Comparison of ENCODE assay signal across 21 cellular contexts in the genomic region with DNA sequence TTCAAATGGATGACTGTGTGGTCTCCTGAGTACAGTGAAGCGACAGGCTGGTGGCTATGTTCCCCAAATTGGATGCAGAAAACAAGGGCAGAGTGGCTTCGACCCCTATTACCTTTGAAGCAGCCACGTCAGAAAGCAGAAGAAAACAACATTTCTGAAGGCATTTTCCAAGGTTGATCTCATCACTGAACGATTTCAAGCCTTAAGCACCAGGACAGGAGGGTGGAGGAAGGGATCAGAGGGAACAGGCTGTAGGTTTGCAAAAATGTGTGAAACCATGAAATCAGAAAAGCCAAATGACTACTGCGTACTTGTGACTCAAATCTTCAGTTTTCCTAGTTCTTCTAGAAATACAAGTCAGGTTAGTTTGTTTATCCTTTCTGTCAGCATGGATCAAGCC.
DNase-seq lines count a peak whose midpoint lies in the region; TF ChIP-seq lines count a peak whose summit lies in the region.
"Had no signal": no experiment of that assay in that cellular context is flagged by ENCODE, and none has a peak within 500 bp of the region (broad histone marks: within the 10 kb centered on the region; RNA-seq: fewer than 3 reads in every experiment).

No MANE protein-coding gene starts in this region.

- no peak overlapping the region for H4K8ac ChIP-seq in neuronal stem cell (ENCODE audit: low read depth, low read length)

- TF ChIP-seq POLR2A in ovary (IDR thresholded peaks at IDR 0.05) (no peak), sigmoid colon (IDR thresholded peaks at IDR 0.05) (no peak)

- no peak overlapping the region for H3K4me3 ChIP-seq in epithelial cell of esophagus (ENCODE audit: low read length)
- H3K4me3 ChIP-seq in neuronal stem cell (ENCODE audit: low read length in 2 of 2): no peak overlapping the region
- H3K4me3 ChIP-seq in ovary: no peak overlapping the region
- no peak overlapping the region for H3K4me3 ChIP-seq in sigmoid colon
- H3K4me3 ChIP-seq: tibial artery had no signal

- no peak overlapping the region for H3K4ac ChIP-seq in neuronal stem cell (ENCODE audit: low read length)

- H3K27ac ChIP-seq in neuronal stem cell (replicated peaks; ENCODE audit: low read length) (no peak overlapping the region), ovary (no peak overlapping the region), sigmoid colon (no peak overlapping the region)
- H3K27ac ChIP-seq: tibial artery had no signal

- H3K27me3 ChIP-seq in neuronal stem cell (ENCODE audit: control insufficient read depth in 3 of 3, insufficient read depth in 3 of 3, low read depth in 1 of 3, low read length in 3 of 3): no peaks in the 10 kb centered on the region
- no peaks in the 10 kb centered on the region for H3K27me3 ChIP-seq in ovary
- no peaks in the 10 kb centered on the region for H3K27me3 ChIP-seq in sigmoid colon
- H3K27me3 ChIP-seq: tibial artery had no signal

- TF ChIP-seq CTCF in Calu3 (IDR thresholded peaks at IDR 0.05; ENCODE audit: unreplicated experiment) (no peak), epithelial cell of esophagus (IDR thresholded peaks at IDR 0.05; ENCODE audit: insufficient read depth, low read depth, low read length, missing control alignments) (no peak), ovary (IDR thresholded peaks at IDR 0.05) (no peak), sigmoid colon (IDR thresholded peaks at IDR 0.05) (no peak), HFFc6 (IDR thresholded peaks at IDR 0.05) (no peak)

- H3K36me3 Mint-ChIP-seq in Calu3 (ENCODE audit: insufficient read depth, unreplicated experiment) (peaks cover 6% of the 10 kb centered on the region), HFFc6 (ENCODE audit: low read depth) (no peaks in the 10 kb centered on the region)
- H3K36me3 Mint-ChIP-seq: CD8-positive, alpha-beta memory T cell; natural killer cell; stimulated activated memory B cell treated with anti-CD40 and anti-IgM and Interleukin-4, amounts not matched to agents 10 μg/mL and 1 μg/mL and 100 μg/mL, for 72 hours had no signal

- BruUV-seq in Calu3 (replicated peaks; lab: Mats Ljungman, UMichigan): no TSS peak

- H3K79me1 ChIP-seq in neuronal stem cell (ENCODE audit: low read depth, low read length): no peaks in the 10 kb centered on the region

- H2BK5ac ChIP-seq in neuronal stem cell (ENCODE audit: low read length): no peak overlapping the region

- no peak overlapping the region for H3K9ac ChIP-seq in neuronal stem cell (ENCODE audit: low read depth, low read length, poor library complexity)

- H3K4me3 Mint-ChIP-seq in Calu3 (ENCODE audit: low read depth, unreplicated experiment) (no peak overlapping the region), HFFc6 (no peak overlapping the region)
- H3K4me3 Mint-ChIP-seq: CD8-positive, alpha-beta memory T cell; natural killer cell; stimulated activated memory B cell treated with anti-CD40 and anti-IgM and Interleukin-4, amounts not matched to agents 10 μg/mL and 1 μg/mL and 100 μg/mL, for 72 hours had no signal

- no peak overlapping the region for H2AK5ac ChIP-seq in neuronal stem cell (ENCODE audit: low read depth, low read length)

- H3K4me1 Mint-ChIP-seq in Calu3 (ENCODE audit: low read depth, unreplicated experiment): peaks cover 53% of the 10 kb centered on the region
- H3K4me1 Mint-ChIP-seq in HFFc6 (ENCODE audit: low read depth): no peaks in the 10 kb centered on the region
- H3K4me1 Mint-ChIP-seq: CD8-positive, alpha-beta memory T cell; natural killer cell; stimulated activated memory B cell treated with anti-CD40 and anti-IgM and Interleukin-4, amounts not matched to agents 10 μg/mL and 1 μg/mL and 100 μg/mL, for 72 hours had no signal

- H3K9me3 ChIP-seq in neuronal stem cell (replicated peaks in 1 of 2; ENCODE audit: control insufficient read depth in 2 of 2, insufficient read depth in 1 of 2, low read depth in 1 of 2, low read length in 2 of 2) (no peaks in the 10 kb centered on the region), ovary (no peaks in the 10 kb centered on the region), sigmoid colon (no peaks in the 10 kb centered on the region)
- H3K9me3 ChIP-seq: tibial artery had no signal

- H3K27ac Mint-ChIP-seq in Calu3 (ENCODE audit: unreplicated experiment) (peak overlapping the region; percentile 98), HFFc6 (no peak overlapping the region)
- H3K27ac Mint-ChIP-seq: activated T-helper 2 cell treated with anti-CD3 and anti-CD28 coated beads, Interferon-gamma antibody, Interleukin-2, Interleukin-4, amounts not matched to agents 10 μg/mL and 5 μg/mL and 100 μg/mL, durations not matched to agents 14 hours and 24 hours and 36 hours; CD8-positive, alpha-beta memory T cell; natural killer cell; stimulated activated memory B cell treated with anti-CD40 and anti-IgM and Interleukin-4, amounts not matched to agents 10 μg/mL and 1 μg/mL and 100 μg/mL, for 72 hours had no signal

- H2AFZ ChIP-seq in neuronal stem cell (ENCODE audit: low read length): peak overlapping the region; percentile 24

- no CpG with 5 or more reads among the region's 5 CpGs for WGBS in neuronal stem cell (ENCODE audit: extremely low coverage in 2 of 2, insufficient read length in 2 of 2, insufficient replicate concordance in 1 of 2), 2 donors
- WGBS in ovary, 3 donors: 77 to 82% (median 77%) methylated on average over 5 of the region's 5 CpGs
- 84 to 91% methylated on average over 5 of the region's 5 CpGs for WGBS in sigmoid colon, 2 donors

- H3K23ac ChIP-seq in neuronal stem cell (ENCODE audit: low read depth, low read length, poor library complexity): no peak overlapping the region

- H3K4me1 ChIP-seq in neuronal stem cell (ENCODE audit: control insufficient read depth in 2 of 2, insufficient read depth in 1 of 2, low read depth in 1 of 2, low read length in 2 of 2) (peaks cover 0 to 1% of the 10 kb centered on the region in 2 donors), ovary (ENCODE audit: insufficient read depth) (no peaks in the 10 kb centered on the region), sigmoid colon (no peaks in the 10 kb centered on the region)
- H3K4me1 ChIP-seq: tibial artery had no signal

- no peak overlapping the region for H4K91ac ChIP-seq in neuronal stem cell (ENCODE audit: low read depth, low read length, poor library complexity)

- no peak overlapping the region for H3K14ac ChIP-seq in neuronal stem cell (ENCODE audit: low read length)

- H3K4me2 ChIP-seq in neuronal stem cell (ENCODE audit: insufficient read depth, low read length, poor library complexity, severe bottlenecking): no peak overlapping the region

- no peak overlapping the region for H2BK120ac ChIP-seq in neuronal stem cell (ENCODE audit: low read depth, low read length)

- H3K27me3 Mint-ChIP-seq in Calu3 (ENCODE audit: unreplicated experiment) (no peaks in the 10 kb centered on the region), HFFc6 (ENCODE audit: insufficient read depth) (no peaks in the 10 kb centered on the region)
- H3K27me3 Mint-ChIP-seq: stimulated activated memory B cell treated with anti-CD40 and anti-IgM and Interleukin-4, amounts not matched to agents 10 μg/mL and 1 μg/mL and 100 μg/mL, for 72 hours had no signal

- CTCF ChIA-PET in Calu3 (lab: Charles Lee): no interaction called here

- no peak overlapping the region for H2BK12ac ChIP-seq in neuronal stem cell (ENCODE audit: low read length)

- no peak overlapping the region for H2BK15ac ChIP-seq in neuronal stem cell (ENCODE audit: low read length)

- intact Hi-C loops in Calu3 (cut with micrococcal nuclease; ENCODE audit: unreplicated experiment): no loop called here
- intact Hi-C loops in ovary (cut with DNase I): no loop called here
- intact Hi-C loops in sigmoid colon (cut with DNase I): no loop called here

- H3K9me3 Mint-ChIP-seq in Calu3 (ENCODE audit: low read depth, unreplicated experiment) (peaks cover 7% of the 10 kb centered on the region), HFFc6 (peaks cover 13% of the 10 kb centered on the region)
- H3K9me3 Mint-ChIP-seq: activated T-helper 2 cell treated with anti-CD3 and anti-CD28 coated beads, Interferon-gamma antibody, Interleukin-2, Interleukin-4, amounts not matched to agents 10 μg/mL and 5 μg/mL and 100 μg/mL, durations not matched to agents 14 hours and 24 hours and 36 hours; stimulated activated memory B cell treated with anti-CD40 and anti-IgM and Interleukin-4, amounts not matched to agents 10 μg/mL and 1 μg/mL and 100 μg/mL, for 72 hours had no signal

- TF ChIP-seq EP300 in ovary (IDR thresholded peaks at IDR 0.05) (no peak), sigmoid colon (IDR thresholded peaks at IDR 0.05) (no peak)

- H3K36me3 ChIP-seq in neuronal stem cell (replicated peaks in 1 of 2; ENCODE audit: control insufficient read depth in 2 of 2, insufficient read depth in 2 of 2, low read length in 2 of 2) (no peaks in the 10 kb centered on the region), ovary (no peaks in the 10 kb centered on the region), sigmoid colon (no peaks in the 10 kb centered on the region)
- H3K36me3 ChIP-seq: tibial artery had no signal

- no peak overlapping the region for H3K18ac ChIP-seq in neuronal stem cell (ENCODE audit: low read length)

- DNase-seq in Calu3: no peak
- peak; percentile 54 for DNase-seq in NCI-H226
- DNase-seq in epithelial cell of esophagus (ENCODE audit: low read depth): peak; percentile 22
- no peak for DNase-seq in neuronal stem cell (ENCODE audit: low spot score)
- DNase-seq in ovary: no peak
- DNase-seq in HuH-7.5 (ENCODE audit: low spot score): no peak
- DNase-seq in sigmoid colon: no peak
- no peak for DNase-seq in HFFc6
- DNase-seq: ACHN; activated CD4-positive, CD25-positive, alpha-beta regulatory T cell; caudate nucleus; CD8-positive, alpha-beta memory T cell; effector CD4-positive, alpha-beta T cell; natural killer cell; NCI-H1105 treated with DMSO at 0.1 percent for 48 hours; NCI-H2107; NCI-H524 treated with DMSO at 0.1 percent for 48 hours; stimulated activated CD4-positive, alpha-beta T cell treated with anti-CD3 and anti-CD28 coated beads, Interleukin-15, amount 100 ng/mL, for 24 hours; tibial artery had no signal

Comparison
In these comparisons a context has a peak if more than half of its experiments do, and no peak if none do; other contexts are left out.
1. DNase-seq: peak in NCI-H226 (single experiment) and epithelial cell of esophagus (single experiment); none in Calu3 (single experiment), neuronal stem cell (single experiment), ovary (0 of 5), HuH-7.5 (single experiment), sigmoid colon (single experiment) and HFFc6 (single experiment).